ENCODE assay signal across 9 cellular contexts in genomic region chr21:31604591-31605190, GRCh38. TPM values are rescaled to one million over a fixed set of nuclear protein-coding genes. Genes with fewer than 3 reads are reported as not detected.
DNase-seq lines count a peak whose midpoint lies in the region; ATAC-seq, FAIRE-seq and TF ChIP-seq lines count a peak whose summit lies in the region.
"Had no signal": no experiment of that assay in that cellular context is flagged by ENCODE, and none has a peak within 500 bp of the region (broad histone marks: within the 10 kb centered on the region; RNA-seq: fewer than 3 reads in every experiment).

No MANE protein-coding gene starts in this region.

- TF ChIP-seq CTCF in choroid plexus epithelial cell (conservative IDR thresholded peaks at IDR 0.05; ENCODE audit: low read depth, low read length) (peak; percentile 85), HepG2 (CRISPR knock-in tag; IDR thresholded peaks at IDR 0.05) (peak; percentile 83)

- H3K27me3 ChIP-seq in HepG2 (ENCODE audit: control insufficient read depth in 1 of 2, insufficient read depth in 2 of 2, low read length in 2 of 2) = no peaks in the 10 kb centered on the region

- no peak for TF ChIP-seq EP300 in HepG2 (IDR thresholded peaks at IDR 0.05; ENCODE audit: low read depth in 2 of 2, low read length in 2 of 2)
- no peak for TF ChIP-seq EP300 in HepG2 (CRISPR knock-in tag; IDR thresholded peaks at IDR 0.05; ENCODE audit: borderline replicate concordance)

- WGBS in HepG2 (ENCODE audit: low lambda C conversion rate) = 22% methylated on average over 11 of the region's 11 CpGs

- H3K36me3 Mint-ChIP-seq in activated CD4-positive, alpha-beta T cell treated with anti-CD3 and anti-CD28 coated beads for 36 hours (ENCODE audit: low read depth) = no peaks in the 10 kb centered on the region

- H3K79me2 ChIP-seq in HepG2 (ENCODE audit: insufficient read depth, low read length) = no peaks in the 10 kb centered on the region

- peak; percentile 67 for FAIRE-seq in HepG2 (lab: Jason Lieb, UNC)
- FAIRE-seq: endometrium had no signal

- H3K4me3 ChIP-seq in choroid plexus epithelial cell (ENCODE audit: low read depth, low read length) = no peak overlapping the region
- H3K4me3 ChIP-seq in HepG2 (replicated peaks in 1 of 3; ENCODE audit: insufficient read depth in 1 of 3, low read depth in 2 of 3, low read length in 3 of 3) = no peak overlapping the region

- no peak overlapping the region for H2AFZ ChIP-seq in HepG2 (ENCODE audit: low read length)

- H3K4me2 ChIP-seq in HepG2 (ENCODE audit: low read depth, low read length) = no peak overlapping the region

- 0 out of 2 replicates have a peak, but pooled peaks have one; percentile 17 for TF ChIP-seq RAD21 in HepG2 (CRISPR knock-in tag; IDR thresholded peaks at IDR 0.05)

- no peaks in the 10 kb centered on the region for H3K9me3 Mint-ChIP-seq in activated CD4-positive, alpha-beta T cell treated with anti-CD3 and anti-CD28 coated beads for 36 hours (ENCODE audit: low read depth)

- POLR2A ChIA-PET in activated CD4-positive, alpha-beta T cell treated with anti-CD3 and anti-CD28 coated beads for 36 hours (lab: Charles Lee) = interaction anchor here (0.6 kb wide), 1 partner anchor 262 kb away, joined by 4 read pairs; no protein-coding TSS in a partner anchor
- POLR2A ChIA-PET in HepG2 (lab: Yijun Ruan, JAX) = no interaction called here

- H3K9me3 ChIP-seq in HepG2 (ENCODE audit: low read length) = no peaks in the 10 kb centered on the region

- H3K4me3 Mint-ChIP-seq in activated CD4-positive, alpha-beta T cell treated with anti-CD3 and anti-CD28 coated beads for 36 hours = no peak overlapping the region

- no peaks in the 10 kb centered on the region for H3K4me1 ChIP-seq in HepG2 (ENCODE audit: insufficient read depth, low read length)

- CTCF ChIA-PET in activated CD4-positive, alpha-beta T cell treated with anti-CD3 and anti-CD28 coated beads for 36 hours (lab: Charles Lee) = interaction anchor here (0.6 to 2.7 kb wide), 20 partner anchors 19 to 1151 kb away, joined by 3 to 26 read pairs (median 3); no protein-coding TSS in a partner anchor
- CTCF ChIA-PET in HepG2 (lab: Yijun Ruan, JAX; ENCODE audit: low intra/inter-chr PET ratio, low total read pairs) = interaction anchor here (1.5 to 2.0 kb wide), 2 partner anchors 406 to 507 kb away, joined by 9 to 27 read pairs; no protein-coding TSS in a partner anchor

- intact Hi-C loops in activated CD4-positive, alpha-beta T cell treated with anti-CD3 and anti-CD28 coated beads for 36 hours (cut with DNase I, micrococcal nuclease) = loop anchor here (1.0 to 10.0 kb wide), 5 partner anchors 24 to 1262 kb away; no protein-coding TSS in a partner anchor
- intact Hi-C loops in HepG2 (cut with micrococcal nuclease; ENCODE audit: unreplicated experiment) = loop anchor here (1.0 kb wide), 3 partner anchors 257 to 506 kb away; no protein-coding TSS in a partner anchor

- no peak for TF ChIP-seq POLR2A in HepG2 (IDR thresholded peaks at IDR 0.05; ENCODE audit: insufficient read depth in 1 of 2, low read depth in 2 of 2, low read length in 2 of 2)

- H4K20me1 ChIP-seq in HepG2 (ENCODE audit: insufficient read depth, low read length) = no peaks in the 10 kb centered on the region

- H3K27ac ChIP-seq in HepG2 (ENCODE audit: extremely low read length, insufficient read depth, low read length) = no peak overlapping the region

- BruUV-seq in HepG2 (replicated peaks; lab: Mats Ljungman, UMichigan) = no TSS peak

- in situ Hi-C loops in HepG2 (cut with HindIII; ENCODE audit: extremely low pct_ligation_motif_present, low pct_unique_long_range_greater_than_20kb) = loop anchor here (10.0 kb wide), 1 partner anchor 510 kb away; no protein-coding TSS in a partner anchor

- H3K27me3 Mint-ChIP-seq in activated CD4-positive, alpha-beta T cell treated with anti-CD3 and anti-CD28 coated beads for 36 hours = no peaks in the 10 kb centered on the region

- peaks cover 10% of the 10 kb centered on the region for H3K4me1 Mint-ChIP-seq in activated CD4-positive, alpha-beta T cell treated with anti-CD3 and anti-CD28 coated beads for 36 hours

- ATAC-seq in HG03135 (IDR thresholded peaks at IDR 0.05; ENCODE audit: unreplicated experiment) = peak; percentile 60
- ATAC-seq in activated CD4-positive, alpha-beta T cell treated with anti-CD3 and anti-CD28 coated beads for 36 hours = peak; percentile 80
- ATAC-seq in HepG2 = peak; percentile 88
- no peak for ATAC-seq in GM21447 (IDR thresholded peaks at IDR 0.05; ENCODE audit: unreplicated experiment)

- no peak overlapping the region for H3K9ac ChIP-seq in HepG2 (ENCODE audit: insufficient read depth, low read depth, low read length)

- DNase-seq in GF-D8 (lab: John Stamatoyannopoulos, UW) (peak; percentile 21), NCI-H446 treated with DMSO at 0.1 percent for 48 hours (lab: John Stamatoyannopoulos, UW) (peak; percentile 62), choroid plexus epithelial cell (ENCODE audit: low read depth) (peak; percentile 80), HepG2 (ENCODE audit: low spot score) (peak; percentile 41)
- peak; percentile 87 for DNase-seq in activated CD4-positive, alpha-beta T cell treated with anti-CD3 and anti-CD28 coated beads for 36 hours
- DNase-seq in stimulated activated CD4-positive, alpha-beta T cell treated with anti-CD3 and anti-CD28 coated beads, TNF-alpha, amount 100 ng/mL, for 1 hour (ENCODE audit: low read depth in 3 of 3, low spot score in 1 of 3) = peak; percentile 45 to 71 (median 57)

- H3K27ac Mint-ChIP-seq in activated CD4-positive, alpha-beta T cell treated with anti-CD3 and anti-CD28 coated beads for 36 hours = no peak overlapping the region

- no peaks in the 10 kb centered on the region for H3K36me3 ChIP-seq in HepG2 (replicated peaks in 1 of 2; ENCODE audit: control insufficient read depth in 1 of 2, insufficient read depth in 2 of 2, low read length in 2 of 2)

TF ChIP-seq in HepG2, 621 proteins besides CTCF, POLR2A, EP300 and RAD21:
- TF ChIP-seq SMC3 (IDR thresholded peaks at IDR 0.05; ENCODE audit: low read length) (peak; percentile 82), STAG1 (CRISPR knock-in tag; IDR thresholded peaks at IDR 0.05) (peak; percentile 89), SMAD9 (CRISPR knock-in tag; IDR thresholded peaks at IDR 0.05) (no peak), SIN3A (IDR thresholded peaks at IDR 0.05; ENCODE audit: borderline replicate concordance, low read depth, low read length) (no peak), AGO1 (IDR thresholded peaks at IDR 0.05; ENCODE audit: low read depth, low read length, poor library complexity, severe bottlenecking) (no peak), NKX3-1 (CRISPR knock-in tag; IDR thresholded peaks at IDR 0.05) (no peak), ZNF264 (CRISPR knock-in tag; IDR thresholded peaks at IDR 0.05) (no peak)

RNA-seq across cellular contexts. Expression of gene SOD1, which starts 54.8 kb away (rescaled TPM):
- total RNA-seq in activated CD4-positive, alpha-beta T cell treated with anti-CD3 and anti-CD28 coated beads for 36 hours = 100 to 1,000 TPM; 232 to 284 TPM
- total RNA-seq in HepG2 (2016; rRNA removed; fragmentation: Illumina TruSeq; extraction: Trizol) = 537 and 796 TPM in 2 replicates
- 111 and 115 TPM in 2 replicates for total RNA-seq in HepG2 (2016; cell fraction: cytosol; rRNA removed; fragmentation: Illumina TruSeq; extraction: Trizol; ENCODE audit: low read depth)
- total RNA-seq in HepG2 (2016; cell fraction: insoluble cytoplasmic fraction; rRNA removed; fragmentation: Illumina TruSeq; extraction: Trizol) = 560 and 812 TPM in 2 replicates
- total RNA-seq in HepG2 (2016; cell fraction: membrane; rRNA removed; fragmentation: Illumina TruSeq; extraction: Trizol) = 188 and 193 TPM in 2 replicates
- total RNA-seq in HepG2 (2016; cell fraction: nucleus; rRNA removed; fragmentation: Illumina TruSeq; extraction: Trizol) = 192 and 198 TPM in 2 replicates
- 220 and 317 TPM in 2 replicates for polyA plus RNA-seq in HepG2 (2011; rRNA removed)
- 351 and 366 TPM in 2 replicates for polyA plus RNA-seq in HepG2 (2011; cell fraction: cytosol; rRNA removed)
- polyA plus RNA-seq in HepG2 (2011; cell fraction: nucleus; rRNA removed) = 86.6 and 92.5 TPM in 2 replicates
- polyA plus RNA-seq in HepG2 (2012) = 298 and 405 TPM in 2 replicates
- 103 and 124 TPM in 2 replicates for polyA plus RNA-seq in HepG2 (2016; cell fraction: cytosol; fragmentation: Illumina TruSeq; extraction: Trizol; ENCODE audit: low read depth)
- polyA plus RNA-seq in HepG2 (2016; cell fraction: insoluble cytoplasmic fraction; fragmentation: Illumina TruSeq; extraction: Trizol; ENCODE audit: low read depth) = 763 and 855 TPM in 2 replicates
- polyA plus RNA-seq in HepG2 (2016; cell fraction: membrane; fragmentation: Illumina TruSeq; extraction: Trizol; ENCODE audit: low read depth) = 153 and 169 TPM in 2 replicates
- 306 and 314 TPM in 2 replicates for polyA plus RNA-seq in HepG2 (2016; cell fraction: nucleus; fragmentation: Illumina TruSeq; extraction: Trizol; ENCODE audit: insufficient read depth, low read depth)
- polyA minus RNA-seq in HepG2 (2011; rRNA and poly(A)+ RNA removed; ENCODE audit: low replicate concordance) = 81.8 and 102 TPM in 2 replicates
- polyA minus RNA-seq in HepG2 (2011; cell fraction: cytosol; rRNA and poly(A)+ RNA removed) = 290 and 341 TPM in 2 replicates
- 57.2 and 63.5 TPM in 2 replicates for polyA minus RNA-seq in HepG2 (2011; cell fraction: nucleus; rRNA and poly(A)+ RNA removed)

Comparison
In these comparisons a context has a peak if more than half of its experiments do, and no peak if none do; other contexts are left out.
1. DNase-seq: peak in every context shown above with its lines; median percentile 87 in activated CD4-positive, alpha-beta T cell treated with anti-CD3 and anti-CD28 coated beads for 36 hours; 80 in choroid plexus epithelial cell; 62 in NCI-H446 treated with DMSO at 0.1 percent for 48 hours; 57 in stimulated activated CD4-positive, alpha-beta T cell treated with anti-CD3 and anti-CD28 coated beads, TNF-alpha, amount 100 ng/mL, for 1 hour; 41 in HepG2; 21 in GF-D8.